8 cellular contexts compared by ENCODE assay signal in genomic region chr4:119454491-119455270, GRCh38.
A peak's percentile ranks its signal among the peaks of the same experiment; 100 is the strongest.
DNase-seq lines count a peak whose midpoint lies in the region; ATAC-seq and TF ChIP-seq lines count a peak whose summit lies in the region.
"Not testable (repeated sequence)": the region's sequence is repeated elsewhere in the genome, so short reads cannot be mapped to it uniquely, and the experiment has no call there.

No MANE protein-coding gene starts in this region.

- peak; percentile 71 for TF ChIP-seq POLR2A in GM19099 (IDR thresholded peaks at IDR 0.05; ENCODE audit: extremely low read depth, insufficient read length, low read depth)

- peak; percentile 34 for TF ChIP-seq CTCF in chondrocyte (IDR thresholded peaks at IDR 0.05)
- peak; percentile 12 for TF ChIP-seq CTCF in kidney epithelial cell (IDR thresholded peaks at IDR 0.05; ENCODE audit: insufficient read depth, low read length, poor library complexity, severe bottlenecking)

- H3K27me3 Mint-ChIP-seq in chondrocyte (ENCODE audit: low read depth) = not testable (repeated sequence)

- H3K36me3 Mint-ChIP-seq in chondrocyte (ENCODE audit: low read depth) = not testable (repeated sequence)

- peaks cover 14% of the 10 kb centered on the region for H3K4me1 Mint-ChIP-seq in chondrocyte (ENCODE audit: low read depth)

- ATAC-seq in HG03378 (IDR thresholded peaks at IDR 0.05; ENCODE audit: unreplicated experiment) = peak; percentile 100

- H3K27me3 ChIP-seq in kidney epithelial cell (ENCODE audit: control insufficient read depth, insufficient read depth, low read length) = not testable (repeated sequence)

- H3K4me3 ChIP-seq in kidney epithelial cell (ENCODE audit: low read depth, low read length) = peak overlapping the region; percentile 84

- not testable (repeated sequence) for H3K9me3 Mint-ChIP-seq in chondrocyte (ENCODE audit: low read depth)

- DNase-seq in Ammon's horn (ENCODE audit: low spot score) (peak; percentile 97), NCI-H446 treated with DMSO at 0.1 percent for 48 hours (lab: John Stamatoyannopoulos, UW) (peak; percentile 76), chondrocyte (ENCODE audit: low spot score) (peak; percentile 97), kidney epithelial cell (ENCODE audit: low read depth) (peak; percentile 69)
- DNase-seq in activated CD4-positive, alpha-beta T cell treated with anti-CD3 and anti-CD28 coated beads for 1 hour = peak; percentile 96
- DNase-seq in stimulated activated CD4-positive, alpha-beta T cell treated with anti-CD3 and anti-CD28 coated beads, Interleukin-15, amount 100 ng/mL, for 24 hours = peak; percentile 97

- H3K4me3 Mint-ChIP-seq in chondrocyte (ENCODE audit: unreplicated experiment) = peak overlapping the region; percentile 84

- H3K36me3 ChIP-seq in kidney epithelial cell (ENCODE audit: control insufficient read depth, insufficient read depth, low read length) = not testable (repeated sequence)

- H3K27ac Mint-ChIP-seq in chondrocyte (ENCODE audit: unreplicated experiment) = peak overlapping the region; percentile 98

Comparison
In these comparisons a context has a peak if more than half of its experiments do, and no peak if none do; other contexts are left out.
1. Peak in every context shown above with its lines: DNase-seq, ATAC-seq and H3K4me3 ChIP-seq.